In the genomic region with DNA sequence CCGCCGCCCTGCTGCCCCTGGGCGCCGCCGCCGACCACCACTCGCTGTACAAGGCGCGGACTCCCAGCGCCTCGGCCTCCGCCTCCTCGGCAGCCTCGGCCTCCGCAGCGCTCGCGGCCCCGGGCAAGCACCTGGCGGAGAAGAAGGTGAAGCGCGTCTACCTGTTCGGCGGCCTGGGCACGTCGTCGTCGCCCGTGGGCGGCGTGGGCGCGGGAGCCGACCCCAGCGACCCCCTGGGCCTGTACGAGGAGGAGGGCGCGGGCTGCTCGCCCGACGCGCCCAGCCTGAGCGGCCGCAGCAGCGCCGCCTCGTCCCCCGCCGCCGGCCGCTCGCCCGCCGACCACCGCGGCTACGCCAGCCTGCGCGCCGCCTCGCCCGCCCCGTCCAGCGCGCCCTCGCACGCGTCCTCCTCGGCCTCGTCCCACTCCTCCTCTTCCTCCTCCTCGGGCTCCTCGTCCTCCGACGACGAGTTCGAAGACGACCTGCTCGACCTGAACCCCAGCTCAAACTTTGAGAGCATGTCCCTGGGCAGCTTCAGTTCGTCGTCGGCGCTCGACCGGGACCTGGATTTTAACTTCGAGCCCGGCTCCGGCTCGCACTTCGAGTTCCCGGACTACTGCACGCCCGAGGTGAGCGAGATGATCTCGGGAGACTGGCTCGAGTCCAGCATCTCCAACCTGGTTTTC, we compare ENCODE assay signal across 8 cellular contexts. TPM values are rescaled to one million over a fixed set of nuclear protein-coding genes. Genes with fewer than 3 reads are reported as not detected.
DNase-seq lines count a peak whose midpoint lies in the region; ATAC-seq and TF ChIP-seq lines count a peak whose summit lies in the region.

No MANE protein-coding gene starts in this region.

- H3K4me3 ChIP-seq in SK-N-SH (ENCODE audit: low read depth in 2 of 2, low read length in 1 of 2) = peak overlapping the region; percentile 81 to 95
- H3K4me3 ChIP-seq in SJCRH30 = peak overlapping the region; percentile 94
- peak overlapping the region; percentile 79 for H3K4me3 ChIP-seq in coronary artery
- peak overlapping the region; percentile 92 for H3K4me3 ChIP-seq in lung
- peak overlapping the region; percentile 95 for H3K4me3 ChIP-seq in thoracic aorta

- H3K9ac ChIP-seq in SK-N-SH = peak overlapping the region; percentile 89

- no peak for ATAC-seq in SK-N-SH treated with all-trans-retinoic acid at 6 μM for 48 hours
- peak; percentile 22 for ATAC-seq in HG02678 (IDR thresholded peaks at IDR 0.05; ENCODE audit: unreplicated experiment)
- ATAC-seq in lung (ENCODE audit: insufficient read depth, low FRiP score) = peak; percentile 6
- ATAC-seq in thoracic aorta (ENCODE audit: insufficient number of reproducible peaks, low FRiP score, low read depth) = no peak
- ATAC-seq in GM19467 (IDR thresholded peaks at IDR 0.05; ENCODE audit: unreplicated experiment) = no peak

- H3K27ac ChIP-seq in SK-N-SH (ENCODE audit: low read depth in 2 of 2, low read length in 1 of 2) = peak overlapping the region; percentile 88 to 98
- peak overlapping the region; percentile 91 for H3K27ac ChIP-seq in SJCRH30
- peak overlapping the region; percentile 89 to 93 for H3K27ac ChIP-seq in coronary artery
- H3K27ac ChIP-seq in lung (ENCODE audit: low read depth in 1 of 2, low read length in 1 of 2) = peak overlapping the region; percentile 88 to 98
- peak overlapping the region; percentile 92 to 95 for H3K27ac ChIP-seq in thoracic aorta

- H3K27me3 ChIP-seq in SK-N-SH (ENCODE audit: insufficient read depth) = no peaks in the 10 kb centered on the region
- H3K27me3 ChIP-seq in SJCRH30 = no peaks in the 10 kb centered on the region
- H3K27me3 ChIP-seq in lung (ENCODE audit: control insufficient read depth, insufficient read depth) = no peaks in the 10 kb centered on the region
- H3K27me3 ChIP-seq in thoracic aorta (replicated peaks; ENCODE audit: insufficient read depth) = no peaks in the 10 kb centered on the region

- TF ChIP-seq CTCF in SK-N-SH (IDR thresholded peaks at IDR 0.05) (no peak), coronary artery (IDR thresholded peaks at IDR 0.05) (no peak), lung (IDR thresholded peaks at IDR 0.05; ENCODE audit: control extremely low read depth, extremely low read depth) (no peak), thoracic aorta (IDR thresholded peaks at IDR 0.05) (peak; percentile 33)

- peak overlapping the region; percentile 84 for H3K4me2 ChIP-seq in SK-N-SH

- H3K9me3 ChIP-seq in SK-N-SH = no peaks in the 10 kb centered on the region
- H3K9me3 ChIP-seq in SJCRH30 (replicated peaks) = no peaks in the 10 kb centered on the region
- H3K9me3 ChIP-seq in lung (ENCODE audit: control insufficient read depth in 2 of 2, insufficient read depth in 1 of 2, low read length in 1 of 2) = no peaks in the 10 kb centered on the region
- no peaks in the 10 kb centered on the region for H3K9me3 ChIP-seq in thoracic aorta

- no peak for TF ChIP-seq RAD21 in SK-N-SH (IDR thresholded peaks at IDR 0.05; ENCODE audit: low read length)

- POLR2A ChIA-PET in SK-N-SH (lab: Yijun Ruan, JAX) = interaction anchor here (0.9 to 10.5 kb wide), 14 partner anchors 155 to 1851 kb away, joined by 3 to 173 read pairs (median 5); no protein-coding TSS in a partner anchor

- under 1% methylated on average over 31 of the region's 95 CpGs for WGBS in SK-N-SH (ENCODE audit: low lambda C conversion rate)
- 0 to 1% methylated on average over 36 to 95 of the region's 95 CpGs for WGBS in lung, 2 donors

- H3K4me1 ChIP-seq in SK-N-SH (ENCODE audit: control insufficient read depth in 1 of 2, insufficient read depth in 2 of 2, low read depth in 1 of 2, low read length in 1 of 2) = peaks cover 13 to 22% of the 10 kb centered on the region in 2 experiments
- H3K4me1 ChIP-seq in SJCRH30 = peaks cover 4% of the 10 kb centered on the region; the same call in 1 of the 2 replicates
- H3K4me1 ChIP-seq in lung (ENCODE audit: control insufficient read depth in 2 of 2, insufficient read depth in 2 of 2, low read length in 2 of 2) = peaks cover 0 to 9% of the 10 kb centered on the region in 2 donors
- H3K4me1 ChIP-seq in thoracic aorta (ENCODE audit: control insufficient read depth in 1 of 2, low read depth in 2 of 2) = peaks cover 5 to 24% of the 10 kb centered on the region in 2 donors

- DNase-seq in SK-N-SH (peak; percentile 34), SJCRH30 (peak; percentile 17 to 33), coronary artery (ENCODE audit: low spot score) (peak; percentile 77), lung (ENCODE audit: low spot score) (peak; percentile 34), thoracic aorta (ENCODE audit: low spot score) (no peak)

- peaks cover 35% of the 10 kb centered on the region for H3F3A ChIP-seq in SK-N-SH (replicated peaks; ENCODE audit: insufficient read depth)

- no peak for TF ChIP-seq EP300 in SK-N-SH (IDR thresholded peaks at IDR 0.05; ENCODE audit: borderline replicate concordance in 1 of 2, low read depth in 1 of 2, low read length in 1 of 2)

- H4K20me1 ChIP-seq in SK-N-SH (ENCODE audit: insufficient read depth) = peaks cover 21% of the 10 kb centered on the region; the same call in 1 of the 2 replicates

- CTCF ChIA-PET in SK-N-SH (lab: Yijun Ruan, JAX) = interaction anchor here (0.7 to 7.3 kb wide), 7 partner anchors 9 to 720 kb away, joined by 3 to 64 read pairs (median 3); no protein-coding TSS in a partner anchor

- H3K36me3 ChIP-seq in SK-N-SH (replicated peaks in 1 of 2; ENCODE audit: control insufficient read depth in 1 of 2, insufficient read depth in 2 of 2, low read length in 1 of 2) = peaks cover 29 to 35% of the 10 kb centered on the region in 2 experiments
- peaks cover 43% of the 10 kb centered on the region for H3K36me3 ChIP-seq in SJCRH30
- no peaks in the 10 kb centered on the region for H3K36me3 ChIP-seq in lung (ENCODE audit: control insufficient read depth in 2 of 2, insufficient read depth in 2 of 2, low read length in 2 of 2)
- no peaks in the 10 kb centered on the region for H3K36me3 ChIP-seq in thoracic aorta

- H3K79me2 ChIP-seq in SK-N-SH (ENCODE audit: insufficient read depth) = peaks cover 64% of the 10 kb centered on the region

- H3K9me2 ChIP-seq in SK-N-SH = no peaks in the 10 kb centered on the region

- H2AFZ ChIP-seq in SK-N-SH (ENCODE audit: low read depth) = peak overlapping the region; percentile 63; the same call in 1 of the 2 replicates

TF ChIP-seq in SK-N-SH, 30 proteins besides CTCF, POLR2A, EP300 and RAD21:
- TF ChIP-seq RCOR1 (IDR thresholded peaks at IDR 0.05; ENCODE audit: low read length) = no peak
- 0 out of 2 replicates have a peak, but pooled peaks have one; percentile 19 for TF ChIP-seq NFIC (IDR thresholded peaks at IDR 0.05; ENCODE audit: borderline replicate concordance)

TF ChIP-seq in SK-N-SH treated with all-trans-retinoic acid at 6 μM for 48 hours, 23 proteins besides CTCF, POLR2A, EP300 and RAD21:
- TF ChIP-seq CSDC2 (CRISPR knock-in tag; IDR thresholded peaks at IDR 0.05) (no peak), OSR1 (CRISPR knock-in tag; IDR thresholded peaks at IDR 0.05) (no peak), PPARA (CRISPR knock-in tag; IDR thresholded peaks at IDR 0.05; ENCODE audit: borderline replicate concordance) (no peak), ESRRG (CRISPR knock-in tag; IDR thresholded peaks at IDR 0.05) (no peak), ARNTL (CRISPR knock-in tag; IDR thresholded peaks at IDR 0.05; ENCODE audit: borderline replicate concordance, low read depth) (no peak), ISL1 (CRISPR knock-in tag; IDR thresholded peaks at IDR 0.05) (no peak), ZNF70 (CRISPR knock-in tag; IDR thresholded peaks at IDR 0.05) (no peak), GLIS3 (CRISPR knock-in tag; IDR thresholded peaks at IDR 0.05) (no peak), SNAI2 (CRISPR knock-in tag; IDR thresholded peaks at IDR 0.05) (no peak), RARB (CRISPR knock-in tag; IDR thresholded peaks at IDR 0.05) (no peak), ZFP3 (CRISPR knock-in tag; IDR thresholded peaks at IDR 0.05) (no peak), BACH2 (CRISPR knock-in tag; IDR thresholded peaks at IDR 0.05; ENCODE audit: borderline replicate concordance) (no peak), ZNF565 (CRISPR knock-in tag; conservative IDR thresholded peaks at IDR 0.05; ENCODE audit: low read depth) (no peak), ZFP30 (CRISPR knock-in tag; IDR thresholded peaks at IDR 0.05) (no peak), TOX (CRISPR knock-in tag; IDR thresholded peaks at IDR 0.05; ENCODE audit: borderline replicate concordance) (no peak)
- TF ChIP-seq, protein P1, sequence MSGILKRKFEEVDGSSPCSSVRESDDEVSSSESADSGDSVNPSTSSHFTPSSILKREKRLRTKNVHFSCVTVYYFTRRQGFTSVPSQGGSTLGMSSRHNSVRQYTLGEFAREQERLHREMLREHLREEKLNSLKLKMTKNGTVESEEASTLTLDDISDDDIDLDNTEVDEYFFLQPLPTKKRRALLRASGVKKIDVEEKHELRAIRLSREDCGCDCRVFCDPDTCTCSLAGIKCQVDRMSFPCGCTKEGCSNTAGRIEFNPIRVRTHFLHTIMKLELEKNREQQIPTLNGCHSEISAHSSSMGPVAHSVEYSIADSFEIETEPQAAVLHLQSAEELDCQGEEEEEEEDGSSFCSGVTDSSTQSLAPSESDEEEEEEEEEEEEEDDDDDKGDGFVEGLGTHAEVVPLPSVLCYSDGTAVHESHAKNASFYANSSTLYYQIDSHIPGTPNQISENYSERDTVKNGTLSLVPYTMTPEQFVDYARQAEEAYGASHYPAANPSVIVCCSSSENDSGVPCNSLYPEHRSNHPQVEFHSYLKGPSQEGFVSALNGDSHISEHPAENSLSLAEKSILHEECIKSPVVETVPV (CRISPR knock-in tag; IDR thresholded peaks at IDR 0.05) = no peak
- TF ChIP-seq, protein P2, sequence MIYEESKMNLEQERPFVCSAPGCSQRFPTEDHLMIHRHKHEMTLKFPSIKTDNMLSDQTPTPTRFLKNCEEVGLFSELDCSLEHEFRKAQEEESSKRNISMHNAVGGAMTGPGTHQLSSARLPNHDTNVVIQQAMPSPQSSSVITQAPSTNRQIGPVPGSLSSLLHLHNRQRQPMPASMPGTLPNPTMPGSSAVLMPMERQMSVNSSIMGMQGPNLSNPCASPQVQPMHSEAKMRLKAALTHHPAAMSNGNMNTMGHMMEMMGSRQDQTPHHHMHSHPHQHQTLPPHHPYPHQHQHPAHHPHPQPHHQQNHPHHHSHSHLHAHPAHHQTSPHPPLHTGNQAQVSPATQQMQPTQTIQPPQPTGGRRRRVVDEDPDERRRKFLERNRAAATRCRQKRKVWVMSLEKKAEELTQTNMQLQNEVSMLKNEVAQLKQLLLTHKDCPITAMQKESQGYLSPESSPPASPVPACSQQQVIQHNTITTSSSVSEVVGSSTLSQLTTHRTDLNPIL (CRISPR knock-in tag; IDR thresholded peaks at IDR 0.05; ENCODE audit: low read depth) = no peak

RNA-seq across cellular contexts. Expression of gene SOX4, which starts 1.9 kb away (rescaled TPM):
- polyA plus RNA-seq in SK-N-SH (2012; rRNA removed) (5.5 and 5.8 TPM in 2 replicates), lung (10 to 100 TPM in 1 of 2 donors, 1 to 10 TPM in 1; 8.2 to 10.2 TPM)
- 7.8 and 7.9 TPM in 2 replicates for polyA plus RNA-seq in SK-N-SH (2012; cell fraction: cytosol; rRNA removed)
- 6.8 and 7.5 TPM in 2 replicates for polyA plus RNA-seq in SK-N-SH (2012; cell fraction: nucleus; rRNA removed)
- 33.9 and 37.2 TPM in 2 replicates for total RNA-seq in SJCRH30 (2014; rRNA removed; shearing (Covaris generic))
- total RNA-seq in lung (10 to 100 TPM; 29.6 to 61.4 TPM), thoracic aorta (10 to 100 TPM in 1 of 2 donors, 1 to 10 TPM in 1; 5.6 to 22.1 TPM)

Comparison
In these comparisons a context has a peak if more than half of its experiments do, and no peak if none do; other contexts are left out.
1. ATAC-seq: peak in HG02678 (single experiment) and lung (single experiment); none in SK-N-SH treated with all-trans-retinoic acid at 6 μM for 48 hours (single experiment), thoracic aorta (single experiment) and GM19467 (single experiment).
2. Peak in every context shown above with its lines, with median percentiles within 50 percentile points of each other: H3K27ac ChIP-seq and H3K4me3 ChIP-seq.